Comparison of ENCODE assay signal across 33 cellular contexts in the genomic region with DNA sequence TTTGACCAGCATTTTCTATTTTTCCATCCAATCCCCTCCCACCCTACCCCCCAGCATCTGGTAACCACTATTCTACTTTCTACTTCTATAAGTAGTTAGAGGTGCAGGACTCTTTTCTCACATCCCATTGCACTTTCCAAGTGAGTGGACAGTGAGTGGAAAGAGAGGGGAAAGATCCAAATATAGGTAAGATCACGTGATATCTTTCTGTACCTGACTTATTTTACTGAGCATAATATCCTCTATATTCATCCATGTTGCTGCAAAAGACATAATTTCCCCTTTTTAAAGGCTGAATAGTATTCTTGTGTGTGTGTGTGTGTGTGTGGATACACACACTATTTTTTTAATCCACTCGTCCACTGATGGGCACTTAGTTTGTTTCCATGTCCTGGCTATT. TPM values are rescaled to one million over a fixed set of nuclear protein-coding genes. Genes with fewer than 3 reads are reported as not detected.
"Had no signal": no experiment of that assay in that cellular context is flagged by ENCODE, and none has a peak within 500 bp of the region (broad histone marks: within the 10 kb centered on the region; RNA-seq: fewer than 3 reads in every experiment).

No MANE protein-coding gene starts in this region.

- H3K9me3 ChIP-seq: adrenal gland, body of pancreas had no signal

- FAIRE-seq: frontal cortex had no signal

- H3K4me1 ChIP-seq: adrenal gland, body of pancreas had no signal

- H3K4me3 ChIP-seq: adrenal gland, body of pancreas, coronary artery, dorsolateral prefrontal cortex had no signal

- ATAC-seq: activated CD4-positive, alpha-beta T cell treated with anti-CD3 and anti-CD28 coated beads for 36 hours; activated CD8-positive, alpha-beta memory T cell treated with anti-CD3 and anti-CD28 coated beads, Interleukin-2, amount 10 ng/mL, durations not matched to agents 7 days and 5 days; activated CD8-positive, alpha-beta T cell treated with anti-CD3 and anti-CD28 coated beads, Interleukin-2, amount 10 ng/mL, durations not matched to agents 7 days and 5 days; activated naive CD8-positive, alpha-beta T cell treated with anti-CD3 and anti-CD28 coated beads, Interleukin-2, amount 50 U/mL, for 24 hours; body of pancreas; esophagus mucosa had no signal

- DNase-seq: activated CD4-positive, alpha-beta memory T cell treated with anti-CD3 and anti-CD28 coated beads for 36 hours; activated CD4-positive, alpha-beta T cell treated with anti-CD3 and anti-CD28 coated beads for 36 hours; activated CD4-positive, alpha-beta T cell treated with anti-CD3 and anti-CD28 coated beads, Interleukin-2, amount 10 ng/mL, durations not matched to agents 24 days and 14 days; activated CD4-positive, CD25-positive, alpha-beta regulatory T cell; activated CD4-positive, CD25-positive, alpha-beta regulatory T cell treated with anti-CD3 and anti-CD28 coated beads, Interleukin-2, amount 50 U/mL, for 72 hours; activated CD8-positive, alpha-beta memory T cell treated with anti-CD3 and anti-CD28 coated beads, Interleukin-2, amount 10 ng/mL, durations not matched to agents 7 days and 5 days; activated CD8-positive, alpha-beta memory T cell treated with anti-CD3 and anti-CD28 coated beads, Interleukin-2, amount 50 U/mL, for 4 hours; activated CD8-positive, alpha-beta T cell treated with anti-CD3 and anti-CD28 coated beads, Interleukin-2, amount 10 ng/mL, durations not matched to agents 7 days and 5 days; activated effector memory CD4-positive, alpha-beta T cell treated with anti-CD3 and anti-CD28 coated beads, Interleukin-2, amount 50 U/mL, for 16 hours; activated naive CD4-positive, alpha-beta T cell treated with anti-CD3 and anti-CD28 coated beads for 36 hours; activated naive CD8-positive, alpha-beta T cell treated with anti-CD3 and anti-CD28 coated beads for 36 hours; activated naive CD8-positive, alpha-beta T cell treated with anti-CD3 and anti-CD28 coated beads, Interleukin-2, amount 50 U/mL, for 24 hours; activated T-cell treated with anti-CD3 and anti-CD28 coated beads, Interleukin-2, amount 50 U/mL, for 1 hour; activated T-cell treated with anti-CD3 and anti-CD28 coated beads, Interleukin-2, amount 50 U/mL, for 48 hours; adrenal gland; amygdala; aorta; body of pancreas; central memory CD4-positive, alpha-beta T cell; cerebellar nuclear complex; dorsolateral prefrontal cortex; effector memory CD4-positive, alpha-beta T cell; endodermal cell; foreskin fibroblast; glutamatergic neuron; T-helper 2 cell had no signal

- H3K36me3 ChIP-seq: adrenal gland had no signal

- H3K27ac ChIP-seq: adrenal gland, body of pancreas, coronary artery, dorsolateral prefrontal cortex had no signal

- H3K27me3 ChIP-seq: adrenal gland, body of pancreas, dorsolateral prefrontal cortex had no signal

RNA-seq across cellular contexts. Expression of gene RBM24, which starts 18.1 kb away (rescaled TPM):
- total RNA-seq: activated CD4-positive, alpha-beta memory T cell treated with anti-CD3 and anti-CD28 coated beads for 36 hours; activated CD4-positive, alpha-beta T cell treated with anti-CD3 and anti-CD28 coated beads for 36 hours; activated CD4-positive, alpha-beta T cell treated with anti-CD3 and anti-CD28 coated beads, Interleukin-2, amount 10 ng/mL, durations not matched to agents 24 days and 14 days; activated CD8-positive, alpha-beta memory T cell treated with anti-CD3 and anti-CD28 coated beads for 36 hours; activated CD8-positive, alpha-beta memory T cell treated with anti-CD3 and anti-CD28 coated beads, Interleukin-2, amount 10 ng/mL, durations not matched to agents 7 days and 5 days; activated CD8-positive, alpha-beta T cell treated with anti-CD3 and anti-CD28 coated beads, Interleukin-2, amount 10 ng/mL, durations not matched to agents 7 days and 5 days; activated naive CD4-positive, alpha-beta T cell treated with anti-CD3 and anti-CD28 coated beads for 36 hours; activated naive CD8-positive, alpha-beta T cell treated with anti-CD3 and anti-CD28 coated beads for 36 hours; activated T-helper 1 cell treated with anti-CD3 and anti-CD28 coated beads, Interleukin-12 subunit alpha, Interleukin-12 subunit beta, Interleukin-2, Interleukin-4 antibody, amounts not matched to agents 30 ng/mL and 10 ng/mL and 1 ng/mL, durations not matched to agents 14 hours and 24 hours and 36 hours; activated T-helper 2 cell treated with anti-CD3 and anti-CD28 coated beads, Interferon-gamma antibody, Interleukin-2, Interleukin-4, amounts not matched to agents 10 μg/mL and 5 μg/mL and 100 μg/mL, durations not matched to agents 14 hours and 24 hours and 36 hours; T-helper 1 cell treated with Interleukin-12 subunit alpha and Interleukin-12 subunit beta and Interleukin-4 antibody, amounts not matched to agents 30 ng/mL and 1 ng/mL, for 36 hours had no signal
